In the genomic region with DNA sequence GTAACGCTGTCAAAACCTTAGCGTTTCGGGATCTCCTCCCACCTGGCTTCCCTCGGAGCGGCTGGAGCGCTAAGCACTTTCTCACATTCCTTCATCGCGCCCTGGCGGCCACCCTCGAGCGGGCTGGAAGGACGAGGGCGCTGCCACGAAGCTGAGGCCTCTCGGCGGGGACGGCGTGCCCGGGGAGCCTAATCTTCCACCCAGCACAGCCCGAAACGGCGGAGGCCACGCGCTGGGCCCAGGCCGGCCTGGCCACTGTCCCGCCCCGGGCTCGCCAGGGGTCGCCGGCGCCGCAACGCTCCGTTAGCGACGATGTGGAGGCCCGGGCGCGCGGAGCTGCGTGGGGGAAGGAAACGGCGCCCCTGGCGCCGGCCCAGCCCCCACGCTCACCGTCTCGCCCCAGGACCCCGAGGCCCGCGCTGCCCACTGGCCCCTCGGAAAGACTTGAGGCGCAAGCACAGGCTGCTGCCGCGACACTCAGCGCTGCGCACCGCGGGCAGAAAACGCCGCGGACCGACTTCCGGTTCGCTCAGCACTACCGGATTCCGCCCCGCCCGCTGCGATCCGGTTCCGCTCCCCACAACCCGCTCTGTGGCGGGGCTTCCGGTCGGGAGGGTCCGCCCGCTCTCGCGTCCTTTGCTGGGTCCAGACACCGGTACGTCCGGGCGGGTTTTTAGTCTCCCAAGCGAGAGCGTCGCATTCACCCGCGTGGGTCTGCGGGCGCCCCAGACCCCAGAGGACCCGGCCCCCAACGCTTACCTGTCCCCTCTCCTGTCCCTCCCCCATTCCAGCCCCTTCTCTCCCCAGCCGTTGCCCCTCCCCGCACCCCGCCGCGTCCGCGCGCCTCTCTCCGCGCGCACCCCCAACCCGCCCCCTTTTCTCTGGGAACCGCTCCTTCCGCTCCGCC, we compare ENCODE assay signal across 8 cellular contexts. TPM values are rescaled to one million over a fixed set of nuclear protein-coding genes. Genes with fewer than 3 reads are reported as not detected.
DNase-seq lines count a peak whose midpoint lies in the region; ATAC-seq and TF ChIP-seq lines count a peak whose summit lies in the region.

A gene with protein sequence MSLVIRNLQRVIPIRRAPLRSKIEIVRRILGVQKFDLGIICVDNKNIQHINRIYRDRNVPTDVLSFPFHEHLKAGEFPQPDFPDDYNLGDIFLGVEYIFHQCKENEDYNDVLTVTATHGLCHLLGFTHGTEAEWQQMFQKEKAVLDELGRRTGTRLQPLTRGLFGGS (plus strand): TSS at position 582 of the 907 bp plus-strand sequence. CDS start 572 bp downstream, outside the sequence.

- POLR2A ChIA-PET in BJ (lab: Charles Lee): no interaction called here

- TF ChIP-seq CTCF in BJ (IDR thresholded peaks at IDR 0.05; ENCODE audit: insufficient read depth, low read depth, low read length): peak; percentile 50

- intact Hi-C loops in left colon (cut with DNase I, micrococcal nuclease): no loop called here

- H3K36me3 ChIP-seq in BJ (ENCODE audit: control insufficient read depth, insufficient read depth, low read length): peaks cover 2% of the 10 kb centered on the region

- ATAC-seq in HG03439 (IDR thresholded peaks at IDR 0.05; ENCODE audit: unreplicated experiment) (peak; percentile 84), left colon (peak; percentile 84)

- DNase-seq in BJ (ENCODE audit: low read depth) (peak; percentile 44), GM19238 (ENCODE audit: insufficient read length, low spot score) (peak; percentile 92), NCI-H510A treated with DMSO at 0.1 percent for 48 hours (lab: John Stamatoyannopoulos, UW) (peak; percentile 84), left colon (peak; percentile 90 to 93)
- DNase-seq in activated CD4-positive, alpha-beta T cell treated with anti-CD3 and anti-CD28 coated beads for 48 hours: peak; percentile 92
- peak; percentile 72 to 83 for DNase-seq in stimulated activated CD4-positive, alpha-beta T cell treated with anti-CD3 and anti-CD28 coated beads, Interleukin-1b, Interleukin-23, amount 100 ng/mL, for 4 hours (ENCODE audit: low read depth in 2 of 2)

- CTCF ChIA-PET in BJ (lab: Yijun Ruan, JAX): interaction anchor here (1.4 to 1.7 kb wide), 3 partner anchors 9 to 52 kb away, joined by 3 to 5 read pairs (median 4); no protein-coding TSS in a partner anchor

- peak within 1 kb of the TSS; percentile 87 for H3K4me3 ChIP-seq in BJ (ENCODE audit: low read depth, low read length)

- H3K27me3 ChIP-seq in BJ (ENCODE audit: control insufficient read depth, insufficient read depth, low read length): no peaks in the 10 kb centered on the region

- H3K27ac ChIP-seq in cingulate gyrus (ENCODE audit: low read depth, low read length): peak within 1 kb of the TSS; percentile 89

RNA-seq across cellular contexts. Expression of the gene that starts here (rescaled TPM):
- polyA plus RNA-seq in BJ (2011; rRNA removed): 15.8 and 22.7 TPM in 2 replicates
- 3.5 and 4.5 TPM in 2 replicates for polyA minus RNA-seq in BJ (2011; rRNA and poly(A)+ RNA removed)
- total RNA-seq in left colon: 10 to 100 TPM; 19.6 to 25.7 TPM

Comparison
In these comparisons a context has a peak if more than half of its experiments do, and no peak if none do; other contexts are left out.
1. Peak in every context shown above with its lines: DNase-seq, ATAC-seq, H3K4me3 ChIP-seq and H3K27ac ChIP-seq.